8 cellular contexts compared by ENCODE assay signal in the genomic region with DNA sequence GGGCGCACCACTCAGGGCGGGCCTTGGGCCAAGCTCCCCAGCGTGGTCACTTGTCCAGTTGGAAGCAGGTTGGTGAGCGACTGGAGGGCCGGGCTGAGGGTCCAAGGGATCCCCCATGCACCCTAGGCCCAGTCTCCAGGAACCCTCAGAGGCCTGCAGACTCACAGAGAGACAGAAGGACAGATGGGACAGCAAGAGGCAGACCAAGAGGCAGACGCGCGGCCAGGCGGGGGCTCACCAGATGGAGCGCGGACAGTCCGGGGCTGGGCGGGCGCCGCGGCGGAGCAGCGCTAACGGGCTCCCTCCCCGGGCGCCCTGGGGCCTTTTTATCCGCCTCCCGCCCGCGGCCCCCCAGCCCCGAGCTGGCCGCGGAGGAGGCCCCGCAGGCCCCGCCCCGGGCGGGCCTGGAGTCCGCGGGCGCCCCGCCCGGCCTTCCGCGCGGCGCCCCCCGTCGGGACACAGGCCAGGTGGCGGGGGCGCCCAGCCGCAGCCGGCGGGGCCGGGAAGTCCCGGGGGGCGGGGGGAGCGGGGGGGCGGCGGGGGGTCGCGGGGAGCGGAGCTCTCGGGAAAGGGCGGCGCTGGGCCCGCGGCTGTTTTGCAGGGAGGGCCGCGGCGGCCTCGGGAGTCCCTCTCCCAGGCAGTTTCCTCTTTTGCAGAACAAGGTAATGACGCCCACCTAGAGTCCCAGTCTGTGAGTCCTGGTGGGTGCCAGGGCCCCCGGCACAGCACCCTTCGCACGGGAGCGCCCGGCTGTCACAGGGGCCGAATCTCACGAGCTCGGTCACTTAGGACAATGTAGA. TPM values are rescaled to one million over a fixed set of nuclear protein-coding genes. Genes with fewer than 3 reads are reported as not detected.
DNase-seq lines count a peak whose midpoint lies in the region; ATAC-seq and TF ChIP-seq lines count a peak whose summit lies in the region.

A gene (minus strand): TSS at position 301 of the 800 bp plus-strand sequence. CDS start 5,175 bp downstream, outside the sequence.

- H3K4me3 ChIP-seq in iPS-18c (ENCODE audit: insufficient read depth, low read depth, low read length) (peak within 1 kb of the TSS; percentile 62), spleen (peak within 1 kb of the TSS in 7 of 8 donors; percentile 10 to 69 (median 38))

- intact Hi-C loops in spleen (cut with DNase I; ENCODE audit: low total_unique reads) = no loop called here

- H3K4me1 Mint-ChIP-seq in IgD-negative memory B cell = peaks cover 0 to 3% (median 2%) of the 10 kb centered on the region in 3 donors

- peak; percentile 42 for DNase-seq in DMS 273 treated with DMSO at 0.1 percent for 48 hours (lab: John Stamatoyannopoulos, UW)
- DNase-seq in astrocyte of the hippocampus (ENCODE audit: low read depth, low spot score) = peak; percentile 79
- DNase-seq in spleen = no peak
- DNase-seq in activated CD4-positive, alpha-beta T cell treated with anti-CD3 and anti-CD28 coated beads for 1 hour = no peak

- no peak for ATAC-seq in HG03025 (IDR thresholded peaks at IDR 0.05; ENCODE audit: low FRiP score, unreplicated experiment)
- ATAC-seq in HG03520 (IDR thresholded peaks at IDR 0.05; ENCODE audit: unreplicated experiment) = no peak

- H3K36me3 Mint-ChIP-seq in IgD-negative memory B cell = no peaks in the 10 kb centered on the region

- peaks cover 0 to 34% (median 12%) of the 10 kb centered on the region in 6 donors for H3K4me1 ChIP-seq in spleen

- WGBS in spleen, 5 donors = 4 to 34% (median 9%) methylated on average over 10 to 75 of the region's 75 CpGs

- H3K9me3 ChIP-seq in iPS-18c (ENCODE audit: control insufficient read depth, insufficient read depth, low read length) (no peaks in the 10 kb centered on the region), spleen (no peaks in the 10 kb centered on the region)

- H3K27me3 Mint-ChIP-seq in IgD-negative memory B cell = peaks cover 38% of the 10 kb centered on the region

- H3K27ac ChIP-seq in spleen = peak within 1 kb of the TSS in 7 of 8 donors; percentile 51 to 67 (median 57)

- H3K27ac Mint-ChIP-seq in IgD-negative memory B cell = peak within 1 kb of the TSS in 1 of 3 donors; percentile 37

- H3K9me3 Mint-ChIP-seq in IgD-negative memory B cell = no peaks in the 10 kb centered on the region

- no peaks in the 10 kb centered on the region for H3K36me3 ChIP-seq in spleen

- H3K4me3 Mint-ChIP-seq in IgD-negative memory B cell = peak within 1 kb of the TSS; percentile 58 to 89 (median 82)

- TF ChIP-seq POLR2A in spleen (IDR thresholded peaks at IDR 0.05) = no peak

- peaks cover 0 to 44% (median 7%) of the 10 kb centered on the region in 7 donors for H3K27me3 ChIP-seq in spleen (replicated peaks in 1 of 7)

- no peak for TF ChIP-seq CTCF in spleen (IDR thresholded peaks at IDR 0.05 in 8 of 11, conservative IDR thresholded peaks at IDR 0.05 in 3 of 11)

RNA-seq across cellular contexts. Expression of the gene that starts here (rescaled TPM):
- polyA plus RNA-seq in IgD-negative memory B cell = 0.08 TPM
- total RNA-seq in spleen = 1 to 10 TPM; 1.6 to 6.1 (median 2.5) TPM
- under 1 TPM; 0.39 to 0.90 (median 0.44) TPM for polyA plus RNA-seq in spleen

Comparison
In these comparisons a context has a peak if more than half of its experiments do, and no peak if none do; other contexts are left out.
1. DNase-seq: peak in DMS 273 treated with DMSO at 0.1 percent for 48 hours (single experiment) and astrocyte of the hippocampus (single experiment); none in spleen (single experiment) and activated CD4-positive, alpha-beta T cell treated with anti-CD3 and anti-CD28 coated beads for 1 hour (single experiment).